Comparison of ENCODE assay signal across 31 cellular contexts in the genomic region with DNA sequence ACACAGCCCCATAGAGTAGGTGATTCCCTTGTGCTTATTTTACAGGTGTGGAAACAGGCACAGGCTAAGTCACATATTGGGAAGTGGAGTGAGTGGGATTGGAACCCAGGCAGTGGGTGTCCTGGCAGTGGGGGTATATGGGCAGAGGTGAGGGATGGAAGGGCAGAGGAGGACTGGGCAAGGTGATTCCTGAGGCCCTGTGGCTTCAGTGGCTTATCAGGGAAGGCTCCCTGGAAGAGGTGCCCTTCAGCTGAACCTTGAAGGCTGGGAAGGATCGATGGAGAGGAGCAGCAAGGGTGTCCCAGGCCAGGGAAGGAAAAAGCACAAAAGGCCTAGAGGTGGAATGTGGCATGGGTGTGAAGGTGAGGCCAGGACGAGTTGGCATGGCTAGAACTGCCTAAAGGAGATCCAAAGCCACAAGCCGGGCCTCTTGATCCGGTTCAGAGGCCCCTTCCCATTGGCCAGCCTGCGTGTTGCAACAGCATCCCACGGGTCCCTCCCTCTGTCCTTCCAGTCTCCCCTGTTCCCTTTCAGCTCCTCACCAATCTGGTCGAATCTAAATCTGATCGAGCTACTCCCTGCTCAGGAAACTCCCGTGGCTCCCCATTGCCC.
"Had no signal": no experiment of that assay in that cellular context is flagged by ENCODE, and none has a peak within 500 bp of the region (broad histone marks: within the 10 kb centered on the region; RNA-seq: fewer than 3 reads in every experiment).

No MANE protein-coding gene starts in this region.

- H3K36me3 Mint-ChIP-seq: natural killer cell had no signal

- H3K27me3 Mint-ChIP-seq: activated CD4-positive, alpha-beta memory T cell treated with anti-CD3 and anti-CD28 coated beads for 36 hours; activated naive CD8-positive, alpha-beta T cell; stimulated activated memory B cell treated with anti-CD40 and anti-IgM and Interleukin-4, amounts not matched to agents 10 μg/mL and 1 μg/mL and 100 μg/mL, for 72 hours; T-cell had no signal

- H3K4me3 Mint-ChIP-seq: activated CD4-positive, alpha-beta memory T cell treated with anti-CD3 and anti-CD28 coated beads for 36 hours; activated naive CD8-positive, alpha-beta T cell; activated T-cell treated with anti-CD3 and anti-CD28 coated beads, Interleukin-2, amount 50 U/mL, for 4 hours; natural killer cell; stimulated activated memory B cell treated with anti-CD40 and anti-IgM and Interleukin-4, amounts not matched to agents 10 μg/mL and 1 μg/mL and 100 μg/mL, for 72 hours; T-cell; T-helper 2 cell treated with Interferon-gamma antibody and Interleukin-4, amounts not matched to agents 5 μg/mL and 100 μg/mL, for 36 hours had no signal

- H3K4me1 ChIP-seq: colonic mucosa, pancreas, prostate gland, stomach, thyroid gland, upper lobe of left lung had no signal

- H3K36me3 ChIP-seq: colonic mucosa, esophagus squamous epithelium, heart right ventricle, pancreas, prostate gland, stomach, thyroid gland, upper lobe of left lung, vagina had no signal

- ATAC-seq: activated T-cell treated with anti-CD3 and anti-CD28 coated beads, Interleukin-2, amount 50 U/mL, for 4 hours; natural killer cell; pancreas; sciatic nerve; stimulated activated memory B cell treated with anti-CD40 and anti-IgM and Interleukin-4, amounts not matched to agents 10 μg/mL and 1 μg/mL and 100 μg/mL, for 72 hours; T-cell had no signal

- H3K9me3 Mint-ChIP-seq: activated CD4-positive, alpha-beta memory T cell treated with anti-CD3 and anti-CD28 coated beads for 36 hours; activated T-cell treated with anti-CD3 and anti-CD28 coated beads, Interleukin-2, amount 50 U/mL, for 4 hours; T-cell; T-helper 2 cell treated with Interferon-gamma antibody and Interleukin-4, amounts not matched to agents 5 μg/mL and 100 μg/mL, for 36 hours had no signal

- H3K27ac ChIP-seq: colonic mucosa, epithelial cell of prostate, esophagus squamous epithelium, heart right ventricle, pancreas, prostate gland, skin epidermis, stomach, thyroid gland, upper lobe of left lung, vagina had no signal

- H3K27ac Mint-ChIP-seq: activated CD4-positive, alpha-beta memory T cell treated with anti-CD3 and anti-CD28 coated beads for 36 hours; activated naive CD8-positive, alpha-beta T cell; natural killer cell; stimulated activated memory B cell treated with anti-CD40 and anti-IgM and Interleukin-4, amounts not matched to agents 10 μg/mL and 1 μg/mL and 100 μg/mL, for 72 hours; T-cell; T-helper 2 cell treated with Interferon-gamma antibody and Interleukin-4, amounts not matched to agents 5 μg/mL and 100 μg/mL, for 36 hours had no signal

- H3K4me3 ChIP-seq: colonic mucosa, esophagus squamous epithelium, heart right ventricle, pancreas, prostate gland, skin epidermis, stomach, thyroid gland, upper lobe of left lung, vagina had no signal

- H3K27me3 ChIP-seq: colonic mucosa, esophagus squamous epithelium, heart right ventricle, pancreas, stomach, thyroid gland, upper lobe of left lung, vagina had no signal

- DNase-seq: activated CD4-positive, alpha-beta memory T cell treated with anti-CD3 and anti-CD28 coated beads for 36 hours; activated CD4-positive, alpha-beta T cell treated with anti-CD3 and anti-CD28 coated beads for 48 hours; activated CD8-positive, alpha-beta memory T cell treated with anti-CD3 and anti-CD28 coated beads, Interleukin-2, amount 50 U/mL, for 48 hours; activated effector memory CD4-positive, alpha-beta T cell treated with Interleukin-2 at 50 U/mL for 16 hours; activated naive CD4-positive, alpha-beta T cell treated with Interleukin-2 at 50 U/mL for 16 hours; activated T-cell treated with anti-CD3 and anti-CD28 coated beads, Interleukin-2, amount 50 U/mL, for 4 hours; anterior cingulate cortex; cerebellar nuclear complex; colonic mucosa; effector CD8-positive, alpha-beta T cell; esophagus squamous epithelium; foreskin melanocyte; heart right ventricle; natural killer cell; pancreas; retina; stimulated activated CD4-positive, alpha-beta T cell treated with anti-CD3 and anti-CD28 coated beads, Interleukin-12 subunit alpha, Interleukin-12 subunit beta, amount 100 ng/mL, for 4 hours; stimulated activated CD4-positive, alpha-beta T cell treated with anti-CD3 and anti-CD28 coated beads, Interleukin-4, amount 100 ng/mL, for 4 hours; stimulated activated CD8-positive, alpha-beta memory T cell treated with anti-CD3 and anti-CD28 coated beads, Interleukin-4, amount 100 ng/mL, for 48 hours; stomach; T-cell; thyroid gland; upper lobe of left lung had no signal

- H3K4me1 Mint-ChIP-seq: T-cell had no signal

- H3K9me3 ChIP-seq: colonic mucosa, esophagus squamous epithelium, heart right ventricle, pancreas, prostate gland, stomach, thyroid gland, upper lobe of left lung, vagina had no signal
